1 cellular context compared by ENCODE assay signal in genomic region chr1:154218545-154218944, GRCh38.
TF ChIP-seq lines count a peak whose summit lies in the region.

No MANE protein-coding gene starts in this region.

TF ChIP-seq in GM12878, 131 proteins besides CTCF, POLR2A, EP300 and RAD21:
- TF ChIP-seq TAF1 (IDR thresholded peaks at IDR 0.05; ENCODE audit: borderline replicate concordance, low read depth, low read length) (no peak), GATAD2B (conservative IDR thresholded peaks at IDR 0.05; ENCODE audit: low read depth) (no peak), POLR2AphosphoS2 (IDR thresholded peaks at IDR 0.05; ENCODE audit: low read depth, low read length) (no peak), KLF5 (IDR thresholded peaks at IDR 0.05; ENCODE audit: partially characterized antibody) (no peak), RUNX3 (IDR thresholded peaks at IDR 0.05; ENCODE audit: low read length) (no peak), NR2C1 (IDR thresholded peaks at IDR 0.05) (no peak), MEF2A (IDR thresholded peaks at IDR 0.05; ENCODE audit: insufficient read depth, low read depth, low read length) (no peak), EZH2 (IDR thresholded peaks at IDR 0.05; ENCODE audit: borderline replicate concordance, control insufficient read depth, low read depth, low read length) (no peak), USF1 (IDR thresholded peaks at IDR 0.05; ENCODE audit: borderline replicate concordance, extremely low read length, insufficient read depth, low read depth, low read length) (no peak), NFYA (IDR thresholded peaks at IDR 0.05; ENCODE audit: borderline replicate concordance, low read depth, low read length) (no peak), EGR1 (IDR thresholded peaks at IDR 0.05; ENCODE audit: borderline replicate concordance in 1 of 2, low read depth in 2 of 2, low read length in 2 of 2) (no peak), TARDBP (IDR thresholded peaks at IDR 0.05; ENCODE audit: borderline replicate concordance) (no peak), BCL11A (IDR thresholded peaks at IDR 0.05; ENCODE audit: low read depth, low read length) (no peak), NFXL1 (IDR thresholded peaks at IDR 0.05; ENCODE audit: borderline replicate concordance) (no peak), CREB1 (IDR thresholded peaks at IDR 0.05; ENCODE audit: low read depth) (no peak), ATF7 (IDR thresholded peaks at IDR 0.05; ENCODE audit: low read depth) (no peak)
